ENCODE assay signal across 1 cellular context in genomic region chr6:34696739-34697543, GRCh38.
TF ChIP-seq lines count a peak whose summit lies in the region.

TSS of gene ILRUN (minus strand) at chr6:34696767. CDS start at chr6:34696603, 164 bp downstream.

TF ChIP-seq in HepG2, 621 proteins besides CTCF, POLR2A, EP300 and RAD21 (continued from another document and continues in another):
- TF ChIP-seq ZNF646 (CRISPR knock-in tag; IDR thresholded peaks at IDR 0.05) (no peak), ZXDC (CRISPR knock-in tag; IDR thresholded peaks at IDR 0.05) (no peak), ZBTB10 (CRISPR knock-in tag; IDR thresholded peaks at IDR 0.05; ENCODE audit: borderline replicate concordance) (no peak), ZNF782 (CRISPR knock-in tag; IDR thresholded peaks at IDR 0.05; ENCODE audit: borderline replicate concordance) (no peak), ZBTB25 (CRISPR knock-in tag; IDR thresholded peaks at IDR 0.05) (no peak; the same call in 1 of the 2 replicates), GZF1 (CRISPR knock-in tag; IDR thresholded peaks at IDR 0.05) (no peak), ZNF180 (CRISPR knock-in tag; IDR thresholded peaks at IDR 0.05; ENCODE audit: borderline replicate concordance, low read depth) (no peak), RFXAP (CRISPR knock-in tag; IDR thresholded peaks at IDR 0.05; ENCODE audit: borderline replicate concordance) (no peak; the same call in 1 of the 2 replicates), THYN1 (CRISPR knock-in tag; IDR thresholded peaks at IDR 0.05; ENCODE audit: borderline replicate concordance, low read depth) (no peak), ZBTB49 (CRISPR knock-in tag; IDR thresholded peaks at IDR 0.05; ENCODE audit: borderline replicate concordance) (no peak), POLR2AphosphoS5 (IDR thresholded peaks at IDR 0.05; ENCODE audit: low read depth, low read length) (peak; percentile 87), TFE3 (CRISPR knock-in tag; IDR thresholded peaks at IDR 0.05) (peak; percentile 92), MAFK (conservative IDR thresholded peaks at IDR 0.05 in 1 of 2, IDR thresholded peaks at IDR 0.05 in 1 of 2; ENCODE audit: low read length in 2 of 2) (no peak), CREM (IDR thresholded peaks at IDR 0.05) (peak; percentile 96), CREM (CRISPR knock-in tag; IDR thresholded peaks at IDR 0.05) (peak; percentile 90), PCBP1 (IDR thresholded peaks at IDR 0.05; ENCODE audit: borderline replicate concordance, low read depth, low read length) (0 out of 2 replicates have a peak, but pooled peaks have one; percentile 49), ZNF749 (CRISPR knock-in tag; IDR thresholded peaks at IDR 0.05; ENCODE audit: borderline replicate concordance) (no peak; the same call in 1 of the 2 replicates), REXO4 (CRISPR knock-in tag; IDR thresholded peaks at IDR 0.05; ENCODE audit: borderline replicate concordance) (no peak), CEBPZ (IDR thresholded peaks at IDR 0.05; ENCODE audit: low read length) (no peak), FOXK1 (CRISPR knock-in tag; IDR thresholded peaks at IDR 0.05; ENCODE audit: borderline replicate concordance, low read depth) (0 out of 2 replicates have a peak, but pooled peaks have one; percentile 27), ZNF720 (CRISPR knock-in tag; IDR thresholded peaks at IDR 0.05) (no peak)
- TF ChIP-seq, protein P1, sequence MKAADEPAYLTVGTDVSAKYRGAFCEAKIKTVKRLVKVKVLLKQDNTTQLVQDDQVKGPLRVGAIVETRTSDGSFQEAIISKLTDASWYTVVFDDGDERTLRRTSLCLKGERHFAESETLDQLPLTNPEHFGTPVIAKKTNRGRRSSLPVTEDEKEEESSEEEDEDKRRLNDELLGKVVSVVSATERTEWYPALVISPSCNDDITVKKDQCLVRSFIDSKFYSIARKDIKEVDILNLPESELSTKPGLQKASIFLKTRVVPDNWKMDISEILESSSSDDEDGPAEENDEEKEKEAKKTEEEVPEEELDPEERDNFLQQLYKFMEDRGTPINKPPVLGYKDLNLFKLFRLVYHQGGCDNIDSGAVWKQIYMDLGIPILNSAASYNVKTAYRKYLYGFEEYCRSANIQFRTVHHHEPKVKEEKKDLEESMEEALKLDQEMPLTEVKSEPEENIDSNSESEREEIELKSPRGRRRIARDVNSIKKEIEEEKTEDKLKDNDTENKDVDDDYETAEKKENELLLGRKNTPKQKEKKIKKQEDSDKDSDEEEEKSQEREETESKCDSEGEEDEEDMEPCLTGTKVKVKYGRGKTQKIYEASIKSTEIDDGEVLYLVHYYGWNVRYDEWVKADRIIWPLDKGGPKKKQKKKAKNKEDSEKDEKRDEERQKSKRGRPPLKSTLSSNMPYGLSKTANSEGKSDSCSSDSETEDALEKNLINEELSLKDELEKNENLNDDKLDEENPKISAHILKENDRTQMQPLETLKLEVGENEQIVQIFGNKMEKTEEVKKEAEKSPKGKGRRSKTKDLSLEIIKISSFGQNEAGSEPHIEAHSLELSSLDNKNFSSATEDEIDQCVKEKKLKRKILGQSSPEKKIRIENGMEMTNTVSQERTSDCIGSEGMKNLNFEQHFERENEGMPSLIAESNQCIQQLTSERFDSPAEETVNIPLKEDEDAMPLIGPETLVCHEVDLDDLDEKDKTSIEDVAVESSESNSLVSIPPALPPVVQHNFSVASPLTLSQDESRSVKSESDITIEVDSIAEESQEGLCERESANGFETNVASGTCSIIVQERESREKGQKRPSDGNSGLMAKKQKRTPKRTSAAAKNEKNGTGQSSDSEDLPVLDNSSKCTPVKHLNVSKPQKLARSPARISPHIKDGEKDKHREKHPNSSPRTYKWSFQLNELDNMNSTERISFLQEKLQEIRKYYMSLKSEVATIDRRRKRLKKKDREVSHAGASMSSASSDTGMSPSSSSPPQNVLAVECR (CRISPR knock-in tag; IDR thresholded peaks at IDR 0.05; ENCODE audit: borderline replicate concordance): peak; percentile 50; the same call in 1 of the 2 replicates
- TF ChIP-seq, protein P2, sequence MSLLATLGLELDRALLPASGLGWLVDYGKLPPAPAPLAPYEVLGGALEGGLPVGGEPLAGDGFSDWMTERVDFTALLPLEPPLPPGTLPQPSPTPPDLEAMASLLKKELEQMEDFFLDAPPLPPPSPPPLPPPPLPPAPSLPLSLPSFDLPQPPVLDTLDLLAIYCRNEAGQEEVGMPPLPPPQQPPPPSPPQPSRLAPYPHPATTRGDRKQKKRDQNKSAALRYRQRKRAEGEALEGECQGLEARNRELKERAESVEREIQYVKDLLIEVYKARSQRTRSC (CRISPR knock-in tag; IDR thresholded peaks at IDR 0.05; ENCODE audit: low read depth): no peak
